Comparison of ENCODE assay signal across 20 cellular contexts in the genomic region with DNA sequence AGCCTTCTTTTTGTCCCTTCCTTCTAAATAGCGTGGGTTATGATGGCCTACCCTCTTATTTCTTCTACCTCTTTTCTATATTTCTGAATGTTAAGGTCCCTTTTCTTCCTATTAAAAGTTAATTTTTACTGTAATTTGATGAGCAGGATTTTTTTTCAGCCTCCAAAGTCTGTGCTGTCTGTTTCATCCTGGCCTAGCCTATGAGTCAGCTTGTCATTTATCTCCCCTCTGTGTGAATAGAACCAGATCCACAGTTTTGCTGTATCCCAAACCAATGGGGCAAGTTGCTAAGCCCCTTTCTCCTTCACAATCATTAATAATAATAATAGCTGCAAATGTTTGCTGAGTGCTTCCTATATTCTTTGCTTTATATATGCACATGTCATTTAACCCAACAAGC.
"Had no signal": no experiment of that assay in that cellular context is flagged by ENCODE, and none has a peak within 500 bp of the region (broad histone marks: within the 10 kb centered on the region; RNA-seq: fewer than 3 reads in every experiment).

No MANE protein-coding gene starts in this region.

- H3K4me3 Mint-ChIP-seq: activated B cell treated with CpG ODN at 0.5 μM for 24 hours; activated CD8-positive, alpha-beta T cell treated with anti-CD3 and anti-CD28 coated beads for 36 hours; activated naive CD4-positive, alpha-beta T cell treated with anti-CD3 and anti-CD28 coated beads for 36 hours; central memory CD8-positive, alpha-beta T cell; mesothelial cell of epicardium; nephron progenitor cell; stimulated activated naive B cell treated with anti-CD40 and anti-IgM and Interleukin-4, amounts not matched to agents 10 μg/mL and 1 μg/mL and 100 μg/mL, for 72 hours; T-helper 2 cell treated with Interferon-gamma antibody and Interleukin-4, amounts not matched to agents 5 μg/mL and 100 μg/mL, for 36 hours had no signal

- H3K9me3 Mint-ChIP-seq: activated B cell treated with CpG ODN at 0.5 μM for 24 hours; activated CD8-positive, alpha-beta T cell treated with anti-CD3 and anti-CD28 coated beads for 36 hours; activated naive CD4-positive, alpha-beta T cell treated with anti-CD3 and anti-CD28 coated beads for 36 hours; activated T-helper 2 cell treated with anti-CD3 and anti-CD28 coated beads, Interferon-gamma antibody, Interleukin-2, Interleukin-4, amounts not matched to agents 10 μg/mL and 5 μg/mL and 100 μg/mL, durations not matched to agents 14 hours and 24 hours and 36 hours; central memory CD8-positive, alpha-beta T cell; mesothelial cell of epicardium; nephron progenitor cell; stimulated activated naive B cell treated with anti-CD40 and anti-IgM and Interleukin-4, amounts not matched to agents 10 μg/mL and 1 μg/mL and 100 μg/mL, for 72 hours; T-helper 2 cell treated with Interferon-gamma antibody and Interleukin-4, amounts not matched to agents 5 μg/mL and 100 μg/mL, for 36 hours had no signal

- H3K27me3 ChIP-seq: spleen, upper lobe of right lung had no signal

- H3K27me3 Mint-ChIP-seq: activated B cell treated with CpG ODN at 0.5 μM for 24 hours; activated CD8-positive, alpha-beta T cell treated with anti-CD3 and anti-CD28 coated beads for 36 hours; central memory CD8-positive, alpha-beta T cell; stimulated activated naive B cell treated with anti-CD40 and anti-IgM and Interleukin-4, amounts not matched to agents 10 μg/mL and 1 μg/mL and 100 μg/mL, for 72 hours had no signal

- H3K4me3 ChIP-seq: spleen, thoracic aorta, upper lobe of right lung had no signal

- H3K4me1 ChIP-seq: spleen, upper lobe of right lung had no signal

- H3K9me3 ChIP-seq: spleen, thoracic aorta, upper lobe of right lung had no signal

- H3K27ac ChIP-seq: spleen, thoracic aorta, upper lobe of right lung had no signal

- DNase-seq: activated B cell treated with CpG ODN at 0.5 μM for 24 hours; activated CD4-positive, alpha-beta T cell treated with anti-CD3 and anti-CD28 coated beads for 4 hours; activated CD8-positive, alpha-beta T cell treated with anti-CD3 and anti-CD28 coated beads for 36 hours; activated naive CD4-positive, alpha-beta T cell treated with anti-CD3 and anti-CD28 coated beads for 36 hours; activated T-cell treated with anti-CD3 and anti-CD28 coated beads, Interleukin-2, amount 50 U/mL, for 1 hour; cortex of kidney; effector CD4-positive, alpha-beta T cell; nephron progenitor cell; nucleus accumbens; spleen; stimulated activated CD4-positive, alpha-beta T cell treated with anti-CD3 and anti-CD28 coated beads, Interleukin-4, amount 100 ng/mL, for 4 hours; stimulated activated naive B cell treated with anti-CD40 and anti-IgM and Interleukin-4, amounts not matched to agents 10 μg/mL and 1 μg/mL and 100 μg/mL, for 72 hours; upper lobe of right lung had no signal

- H3K4me1 Mint-ChIP-seq: activated B cell treated with CpG ODN at 0.5 μM for 24 hours, nephron progenitor cell had no signal

- ATAC-seq: activated CD8-positive, alpha-beta T cell treated with anti-CD3 and anti-CD28 coated beads for 36 hours; esophagus mucosa; sciatic nerve; stimulated activated naive B cell treated with anti-CD40 and anti-IgM and Interleukin-4, amounts not matched to agents 10 μg/mL and 1 μg/mL and 100 μg/mL, for 72 hours; upper lobe of right lung had no signal

- H3K27ac Mint-ChIP-seq: activated B cell treated with CpG ODN at 0.5 μM for 24 hours; activated CD8-positive, alpha-beta T cell treated with anti-CD3 and anti-CD28 coated beads for 36 hours; activated naive CD4-positive, alpha-beta T cell treated with anti-CD3 and anti-CD28 coated beads for 36 hours; activated T-helper 2 cell treated with anti-CD3 and anti-CD28 coated beads, Interferon-gamma antibody, Interleukin-2, Interleukin-4, amounts not matched to agents 10 μg/mL and 5 μg/mL and 100 μg/mL, durations not matched to agents 14 hours and 24 hours and 36 hours; mesothelial cell of epicardium; nephron progenitor cell; stimulated activated naive B cell treated with anti-CD40 and anti-IgM and Interleukin-4, amounts not matched to agents 10 μg/mL and 1 μg/mL and 100 μg/mL, for 72 hours; T-helper 2 cell treated with Interferon-gamma antibody and Interleukin-4, amounts not matched to agents 5 μg/mL and 100 μg/mL, for 36 hours had no signal
